In genomic region chr11:34214961-34215805, GRCh38 we compare ENCODE assay signal across 9 cellular contexts.
A peak's percentile ranks its signal among the peaks of the same experiment; 100 is the strongest.
DNase-seq lines count a peak whose midpoint lies in the region; ATAC-seq and TF ChIP-seq lines count a peak whose summit lies in the region.
"Had no signal": no experiment of that assay in that cellular context is flagged by ENCODE, and none has a peak within 500 bp of the region (broad histone marks: within the 10 kb centered on the region; RNA-seq: fewer than 3 reads in every experiment).

No MANE protein-coding gene starts in this region.

- peaks cover 0 to 38% (median 4%) of the 10 kb centered on the region in 4 donors for H3K4me1 ChIP-seq in right lobe of liver

- H3K36me3 ChIP-seq in right lobe of liver: no peaks in the 10 kb centered on the region
- H3K36me3 ChIP-seq: BLaER1 had no signal

- peak; percentile 69 for DNase-seq in stimulated activated naive CD4-positive, alpha-beta T cell treated with Interleukin-2 at 50 U/mL for 16 hours (lab: John Stamatoyannopoulos, UW)
- no peak for DNase-seq in stimulated activated naive CD4-positive, alpha-beta T cell (lab: John Stamatoyannopoulos, UW)
- peak; percentile 61 for DNase-seq in activated CD8-positive, alpha-beta memory T cell treated with anti-CD3 and anti-CD28 coated beads, Interleukin-2, amount 50 U/mL, for 4 hours
- DNase-seq in right lobe of liver: peak in 1 of 3 donors; percentile 42
- no peak for DNase-seq in NCI-H524 (lab: John Stamatoyannopoulos, UW)
- no peak for DNase-seq in cerebellum (ENCODE audit: low spot score)

- 81% methylated on average over 3 of the region's 5 CpGs for WGBS in right lobe of liver (ENCODE audit: insufficient coverage, low coverage, low lambda C conversion rate, missing lambda C conversion rate)

- intact Hi-C loops in right lobe of liver (cut with DNase I): no loop called here

- TF ChIP-seq POLR2A in right lobe of liver (IDR thresholded peaks at IDR 0.05): no peak

- ATAC-seq in right lobe of liver (peak in 1 of 4 donors; percentile 43), GM21367 (IDR thresholded peaks at IDR 0.05; ENCODE audit: unreplicated experiment) (no peak), GM19328 (IDR thresholded peaks at IDR 0.05; ENCODE audit: unreplicated experiment) (no peak)

- H3K27me3 ChIP-seq in right lobe of liver: no peaks in the 10 kb centered on the region
- H3K27me3 ChIP-seq: BLaER1 had no signal

- H3K4me3 ChIP-seq in right lobe of liver: no peak overlapping the region
- H3K4me3 ChIP-seq: BLaER1 had no signal

- peak overlapping the region in 2 of 3 donors; percentile 33 to 62 for H3K27ac ChIP-seq in right lobe of liver
- H3K27ac ChIP-seq: BLaER1 had no signal

- TF ChIP-seq CTCF in right lobe of liver (IDR thresholded peaks at IDR 0.05): no peak

- no peaks in the 10 kb centered on the region for H3K9me3 ChIP-seq in right lobe of liver
- H3K9me3 ChIP-seq: BLaER1 had no signal

Comparison
In these comparisons a context has a peak if more than half of its experiments do, and no peak if none do; other contexts are left out.
1. DNase-seq: peak in stimulated activated naive CD4-positive, alpha-beta T cell treated with Interleukin-2 at 50 U/mL for 16 hours (single experiment) and activated CD8-positive, alpha-beta memory T cell treated with anti-CD3 and anti-CD28 coated beads, Interleukin-2, amount 50 U/mL, for 4 hours (single experiment); none in stimulated activated naive CD4-positive, alpha-beta T cell (0 of 6), NCI-H524 (0 of 2) and cerebellum (single experiment).